Comparison of ENCODE assay signal across 8 cellular contexts in genomic region chr9:38318755-38319495, GRCh38.
DNase-seq lines count a peak whose midpoint lies in the region; ATAC-seq and TF ChIP-seq lines count a peak whose summit lies in the region.

No MANE protein-coding gene starts in this region.

- intact Hi-C loops in Calu3 (cut with micrococcal nuclease; ENCODE audit: unreplicated experiment) = no loop called here
- intact Hi-C loops in PC-9 (cut with micrococcal nuclease; ENCODE audit: unreplicated experiment) = no loop called here

- H3K27ac Mint-ChIP-seq in Calu3 (ENCODE audit: unreplicated experiment) = no peak overlapping the region
- peak overlapping the region; percentile 17 for H3K27ac Mint-ChIP-seq in stimulated activated memory B cell treated with anti-CD40 and anti-IgM and Interleukin-4, amounts not matched to agents 10 μg/mL and 1 μg/mL and 100 μg/mL, for 72 hours

- H2AFZ ChIP-seq in PC-9 = no peak overlapping the region

- H3K9me2 ChIP-seq in PC-9 (ENCODE audit: insufficient read depth) = no peaks in the 10 kb centered on the region

- H3K36me3 Mint-ChIP-seq in Calu3 (ENCODE audit: insufficient read depth, unreplicated experiment) = no peaks in the 10 kb centered on the region
- no peaks in the 10 kb centered on the region for H3K36me3 Mint-ChIP-seq in stimulated activated memory B cell treated with anti-CD40 and anti-IgM and Interleukin-4, amounts not matched to agents 10 μg/mL and 1 μg/mL and 100 μg/mL, for 72 hours

- H3K9me3 Mint-ChIP-seq in Calu3 (ENCODE audit: low read depth, unreplicated experiment) = no peaks in the 10 kb centered on the region
- no peaks in the 10 kb centered on the region for H3K9me3 Mint-ChIP-seq in stimulated activated memory B cell treated with anti-CD40 and anti-IgM and Interleukin-4, amounts not matched to agents 10 μg/mL and 1 μg/mL and 100 μg/mL, for 72 hours

- no peaks in the 10 kb centered on the region for H3K36me3 ChIP-seq in endocrine pancreas (ENCODE audit: control insufficient read depth, insufficient read depth, low read length)
- H3K36me3 ChIP-seq in MG63 = no peaks in the 10 kb centered on the region
- no peaks in the 10 kb centered on the region for H3K36me3 ChIP-seq in PC-9 (ENCODE audit: low read depth)

- H3K27me3 ChIP-seq in endocrine pancreas (ENCODE audit: control insufficient read depth, insufficient read depth, low read length) (no peaks in the 10 kb centered on the region), MG63 (peaks cover 17% of the 10 kb centered on the region), PC-9 (ENCODE audit: insufficient read depth, low read depth) (no peaks in the 10 kb centered on the region)

- peak; percentile 88 for ATAC-seq in GM19372 (IDR thresholded peaks at IDR 0.05; ENCODE audit: low read depth, unreplicated experiment)
- peak; percentile 78 for ATAC-seq in HG03280 (IDR thresholded peaks at IDR 0.05; ENCODE audit: unreplicated experiment)
- peak; percentile 87 for ATAC-seq in stimulated activated memory B cell treated with anti-CD40 and anti-IgM and Interleukin-4, amounts not matched to agents 10 μg/mL and 1 μg/mL and 100 μg/mL, for 72 hours

- no peaks in the 10 kb centered on the region for H4K20me1 ChIP-seq in PC-9 (ENCODE audit: insufficient read depth)

- H3K9me3 ChIP-seq in endocrine pancreas (ENCODE audit: control insufficient read depth, low read length) = no peaks in the 10 kb centered on the region
- no peaks in the 10 kb centered on the region for H3K9me3 ChIP-seq in MG63
- no peaks in the 10 kb centered on the region for H3K9me3 ChIP-seq in PC-9 (ENCODE audit: insufficient read depth, low read depth)

- no peak overlapping the region for H3K9ac ChIP-seq in endocrine pancreas (ENCODE audit: control insufficient read depth, insufficient read depth, low read length)

- no peak overlapping the region for H3K4me2 ChIP-seq in PC-9

- H3K27me3 Mint-ChIP-seq in Calu3 (ENCODE audit: unreplicated experiment) = no peaks in the 10 kb centered on the region
- H3K27me3 Mint-ChIP-seq in stimulated activated memory B cell treated with anti-CD40 and anti-IgM and Interleukin-4, amounts not matched to agents 10 μg/mL and 1 μg/mL and 100 μg/mL, for 72 hours = peaks cover 26% of the 10 kb centered on the region

- TF ChIP-seq CTCF in Calu3 (IDR thresholded peaks at IDR 0.05; ENCODE audit: unreplicated experiment) (no peak), PC-9 (conservative IDR thresholded peaks at IDR 0.05) (no peak)

- H3F3A ChIP-seq in PC-9 (ENCODE audit: insufficient read depth, low read depth) = no peaks in the 10 kb centered on the region

- no peaks in the 10 kb centered on the region for H3K79me2 ChIP-seq in PC-9 (ENCODE audit: low read depth)

- H3K4me1 ChIP-seq in endocrine pancreas (ENCODE audit: control insufficient read depth, insufficient read depth, low read length) (peaks cover 4% of the 10 kb centered on the region), PC-9 (replicated peaks; ENCODE audit: insufficient read depth) (no peaks in the 10 kb centered on the region)

- CTCF ChIA-PET in Calu3 (lab: Charles Lee) = no interaction called here
- CTCF ChIA-PET in PC-9 (lab: Charles Lee) = no interaction called here

- H3K4me3 ChIP-seq in endocrine pancreas (ENCODE audit: control insufficient read depth, insufficient read depth, low read length) (peak overlapping the region; percentile 83), MG63 (no peak overlapping the region), PC-9 (no peak overlapping the region)

- H3K4me3 Mint-ChIP-seq in Calu3 (ENCODE audit: low read depth, unreplicated experiment) = peak overlapping the region; percentile 28
- H3K4me3 Mint-ChIP-seq in stimulated activated memory B cell treated with anti-CD40 and anti-IgM and Interleukin-4, amounts not matched to agents 10 μg/mL and 1 μg/mL and 100 μg/mL, for 72 hours = peak overlapping the region; percentile 16

- no peak overlapping the region for H3K27ac ChIP-seq in PC-9

- POLR2A ChIA-PET in PC-9 (lab: Charles Lee; ENCODE audit: unreplicated experiment) = no interaction called here

- no peaks in the 10 kb centered on the region for H3K4me1 Mint-ChIP-seq in Calu3 (ENCODE audit: low read depth, unreplicated experiment)
- peaks cover 16% of the 10 kb centered on the region for H3K4me1 Mint-ChIP-seq in stimulated activated memory B cell treated with anti-CD40 and anti-IgM and Interleukin-4, amounts not matched to agents 10 μg/mL and 1 μg/mL and 100 μg/mL, for 72 hours

- no peak for DNase-seq in Calu3
- DNase-seq in MG63 = no peak
- no peak for DNase-seq in PC-9
- no peak for DNase-seq in amniotic stem cell (lab: John Stamatoyannopoulos, UW)

- BruUV-seq in Calu3 (replicated peaks; lab: Mats Ljungman, UMichigan) (no TSS peak), PC-9 (replicated peaks; lab: Mats Ljungman, UMichigan) (no TSS peak)
